In the genomic region with DNA sequence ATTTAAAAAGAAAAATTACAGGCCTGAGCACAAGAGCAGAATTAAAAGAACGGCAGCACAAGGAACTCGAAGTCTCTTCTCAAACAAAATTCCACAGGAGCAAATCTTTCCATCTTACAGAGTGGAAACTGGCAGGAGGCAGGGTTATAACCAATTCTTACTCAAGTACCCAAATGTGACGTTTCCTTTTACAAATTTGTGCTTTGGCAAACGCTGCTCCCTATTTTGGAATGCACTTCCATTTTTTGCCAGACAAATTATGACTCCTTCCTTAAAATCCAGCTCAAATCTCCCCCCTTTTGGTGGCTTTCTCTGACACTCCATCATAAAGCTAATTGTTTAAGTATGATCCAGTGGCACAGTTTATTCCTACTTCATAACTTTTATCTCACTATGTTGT, we compare ENCODE assay signal across 18 cellular contexts. TPM values are rescaled to one million over a fixed set of nuclear protein-coding genes. Genes with fewer than 3 reads are reported as not detected.
DNase-seq lines count a peak whose midpoint lies in the region; ATAC-seq and TF ChIP-seq lines count a peak whose summit lies in the region.
"Had no signal": no experiment of that assay in that cellular context is flagged by ENCODE, and none has a peak within 500 bp of the region (broad histone marks: within the 10 kb centered on the region; RNA-seq: fewer than 3 reads in every experiment).

No MANE protein-coding gene starts in this region.

- H3K4me3 ChIP-seq in GM23248: peak overlapping the region; percentile 0; the same call in 1 of the 2 replicates
- no peak overlapping the region for H3K4me3 ChIP-seq in coronary artery
- no peak overlapping the region for H3K4me3 ChIP-seq in mesenchymal stem cell (ENCODE audit: insufficient read depth in 1 of 2, low read depth in 1 of 2, low read length in 2 of 2)
- no peak overlapping the region for H3K4me3 ChIP-seq in upper lobe of right lung
- H3K4me3 ChIP-seq in trophoblast cell (ENCODE audit: low read depth, low read length): no peak overlapping the region
- no peak overlapping the region for H3K4me3 ChIP-seq in smooth muscle cell
- H3K4me3 ChIP-seq: BLaER1, psoas muscle had no signal

- H3K18ac ChIP-seq in mesenchymal stem cell (ENCODE audit: low read depth in 1 of 2, low read length in 2 of 2) (no peak overlapping the region), trophoblast cell (ENCODE audit: low read length) (no peak overlapping the region)

- H3K9me3 ChIP-seq in GM23248 (ENCODE audit: low read depth) (no peaks in the 10 kb centered on the region), mesenchymal stem cell (ENCODE audit: control insufficient read depth, low read length) (no peaks in the 10 kb centered on the region), upper lobe of right lung (no peaks in the 10 kb centered on the region), trophoblast cell (ENCODE audit: insufficient read depth, low read depth, low read length) (no peaks in the 10 kb centered on the region), smooth muscle cell (replicated peaks; ENCODE audit: low read depth) (no peaks in the 10 kb centered on the region)
- H3K9me3 ChIP-seq: BLaER1, psoas muscle had no signal

- H3K9ac ChIP-seq in GM23248 (peak overlapping the region; percentile 45), mesenchymal stem cell (ENCODE audit: low read length) (peak overlapping the region; percentile 59), trophoblast cell (ENCODE audit: low read length) (no peak overlapping the region), smooth muscle cell (ENCODE audit: low read depth) (no peak overlapping the region)
- H3K9ac ChIP-seq: BLaER1 had no signal

- H4K8ac ChIP-seq in mesenchymal stem cell (ENCODE audit: low read length) (no peak overlapping the region), trophoblast cell (ENCODE audit: low read depth, low read length) (no peak overlapping the region)

- H4K20me1 ChIP-seq in GM23248 (ENCODE audit: insufficient read depth) (peaks cover 5% of the 10 kb centered on the region; the same call in 1 of the 2 replicates), smooth muscle cell (ENCODE audit: low read depth) (peaks cover 94% of the 10 kb centered on the region)

- H3F3A ChIP-seq in GM23248 (ENCODE audit: insufficient read depth) (peaks cover 26% of the 10 kb centered on the region), smooth muscle cell (ENCODE audit: low read depth) (no peaks in the 10 kb centered on the region)

- H3K79me2 ChIP-seq in GM23248 (ENCODE audit: insufficient read depth): peaks cover 83% of the 10 kb centered on the region
- H3K79me2 ChIP-seq in trophoblast cell (ENCODE audit: control insufficient read depth, insufficient read depth, low read length, poor library complexity): no peaks in the 10 kb centered on the region
- H3K79me2 ChIP-seq in smooth muscle cell (ENCODE audit: low read depth): peaks cover 56% of the 10 kb centered on the region

- no peaks in the 10 kb centered on the region for H3K27me3 ChIP-seq in GM23248 (replicated peaks; ENCODE audit: insufficient read depth)
- no peaks in the 10 kb centered on the region for H3K27me3 ChIP-seq in mesenchymal stem cell (ENCODE audit: control insufficient read depth in 1 of 2, insufficient read depth in 1 of 2, low read length in 2 of 2)
- no peaks in the 10 kb centered on the region for H3K27me3 ChIP-seq in upper lobe of right lung
- H3K27me3 ChIP-seq in trophoblast cell (ENCODE audit: insufficient read depth, low read length): no peaks in the 10 kb centered on the region
- no peaks in the 10 kb centered on the region for H3K27me3 ChIP-seq in smooth muscle cell (ENCODE audit: low read depth)
- H3K27me3 ChIP-seq: BLaER1 had no signal

- H2AFZ ChIP-seq in GM23248 (0 out of 2 replicates have a peak overlapping the region, but pooled peaks have one; percentile 4), mesenchymal stem cell (ENCODE audit: low read depth, low read length) (no peak overlapping the region), trophoblast cell (ENCODE audit: insufficient read depth, low read length, poor library complexity) (no peak overlapping the region), smooth muscle cell (ENCODE audit: low read depth) (no peak overlapping the region)

- intact Hi-C loops in upper lobe of right lung (cut with DNase I): no loop called here

- H3K23ac ChIP-seq in mesenchymal stem cell (ENCODE audit: low read length in 2 of 2) (no peak overlapping the region), trophoblast cell (ENCODE audit: low read length) (no peak overlapping the region)

- H2BK12ac ChIP-seq in mesenchymal stem cell (ENCODE audit: low read length in 2 of 2) (no peak overlapping the region), trophoblast cell (ENCODE audit: low read length) (no peak overlapping the region)

- H2BK120ac ChIP-seq in mesenchymal stem cell (ENCODE audit: low read depth, low read length): no peak overlapping the region
- H2BK120ac ChIP-seq in trophoblast cell (ENCODE audit: insufficient read depth, low read length, poor library complexity): no peak overlapping the region

- 4% methylated on average over 4 of the region's 4 CpGs for WGBS in GM23248 (ENCODE audit: low coverage in 1 of 2, low lambda C conversion rate in 2 of 2, missing lambda C conversion rate in 2 of 2), 2 experiments
- WGBS in mesenchymal stem cell: 96% methylated on average over 4 of the region's 4 CpGs
- WGBS in trophoblast cell (ENCODE audit: extremely low coverage, insufficient coverage, insufficient read length): no CpG with 5 or more reads among the region's 4 CpGs
- 90% methylated on average over 4 of the region's 4 CpGs for WGBS in smooth muscle cell (ENCODE audit: low lambda C conversion rate)

- H3K4ac ChIP-seq in mesenchymal stem cell (ENCODE audit: low read depth in 1 of 2, low read length in 2 of 2) (no peak overlapping the region), trophoblast cell (ENCODE audit: low read depth, low read length) (no peak overlapping the region)

- H3K9me2 ChIP-seq in GM23248 (ENCODE audit: insufficient read depth): no peaks in the 10 kb centered on the region

- H2BK5ac ChIP-seq in mesenchymal stem cell (ENCODE audit: low read depth, low read length, poor library complexity, severe bottlenecking): no peak overlapping the region
- no peak overlapping the region for H2BK5ac ChIP-seq in trophoblast cell (ENCODE audit: low read depth, low read length, poor library complexity)

- H3K36me3 ChIP-seq in GM23248 (ENCODE audit: low read depth) (no peaks in the 10 kb centered on the region), mesenchymal stem cell (ENCODE audit: control insufficient read depth in 1 of 2, insufficient read depth in 2 of 2, low read depth in 1 of 2, low read length in 2 of 2) (peaks cover 0 to 8% of the 10 kb centered on the region in 2 experiments), upper lobe of right lung (no peaks in the 10 kb centered on the region), trophoblast cell (ENCODE audit: control insufficient read depth in 1 of 2, insufficient read depth in 2 of 2, low read length in 2 of 2) (no peaks in the 10 kb centered on the region), smooth muscle cell (ENCODE audit: low read depth) (no peaks in the 10 kb centered on the region)

- H3K27ac ChIP-seq in GM23248 (peak overlapping the region; percentile 65), coronary artery (peak overlapping the region; percentile 32 to 50), mesenchymal stem cell (ENCODE audit: low read length, poor library complexity, severe bottlenecking) (no peak overlapping the region), upper lobe of right lung (peak overlapping the region; percentile 38), trophoblast cell (ENCODE audit: low read depth, low read length) (no peak overlapping the region), smooth muscle cell (ENCODE audit: low read depth) (no peak overlapping the region)
- H3K27ac ChIP-seq: BLaER1, psoas muscle had no signal

- H3K79me1 ChIP-seq in mesenchymal stem cell (replicated peaks; ENCODE audit: low read length, poor library complexity, severe bottlenecking): peaks cover 48% of the 10 kb centered on the region
- H3K79me1 ChIP-seq in trophoblast cell (ENCODE audit: low read length): no peaks in the 10 kb centered on the region

- H4K91ac ChIP-seq in mesenchymal stem cell (ENCODE audit: low read length) (no peak overlapping the region), trophoblast cell (ENCODE audit: low read depth, low read length) (no peak overlapping the region)

- DNase-seq in GM23248 (peak; percentile 86), coronary artery (ENCODE audit: low spot score) (no peak), mesenchymal stem cell (no peak), upper lobe of right lung (no peak), trophoblast cell (no peak), smooth muscle cell (lab: John Stamatoyannopoulos, UW; ENCODE audit: unreplicated experiment) (no peak)
- DNase-seq: activated naive CD8-positive, alpha-beta T cell treated with anti-CD3 and anti-CD28 coated beads, Interleukin-2, amount 10 ng/mL, durations not matched to agents 7 days and 5 days; activated T-cell treated with anti-CD3 and anti-CD28 coated beads, Interleukin-2, amount 50 U/mL, for 24 hours; effector memory CD8-positive, alpha-beta T cell; GF-D8; NCI-H187; NCI-H446 treated with DMSO at 0.1 percent for 48 hours; psoas muscle; stimulated activated CD4-positive, alpha-beta T cell treated with anti-CD3 and anti-CD28 coated beads, Interleukin-15, amount 100 ng/mL, for 24 hours; stimulated activated naive CD8-positive, alpha-beta T cell treated with anti-CD3 and anti-CD28 coated beads, Interleukin-15, amount 100 ng/mL, for 72 hours; SW 1271 had no signal

- ATAC-seq in upper lobe of right lung (no peak), HG03520 (IDR thresholded peaks at IDR 0.05; ENCODE audit: unreplicated experiment) (no peak)
- ATAC-seq: effector memory CD8-positive, alpha-beta T cell; psoas muscle; stimulated activated naive CD8-positive, alpha-beta T cell treated with anti-CD3 and anti-CD28 coated beads, Interleukin-15, amount 100 ng/mL, for 72 hours had no signal

- H2AK5ac ChIP-seq in mesenchymal stem cell (ENCODE audit: low read length, severe bottlenecking) (no peak overlapping the region), trophoblast cell (ENCODE audit: low read length) (no peak overlapping the region)

- H3K14ac ChIP-seq in mesenchymal stem cell (ENCODE audit: low read length in 2 of 2): no peak overlapping the region
- H3K14ac ChIP-seq in trophoblast cell (ENCODE audit: low read length): no peak overlapping the region

- no peak overlapping the region for H4K12ac ChIP-seq in trophoblast cell (ENCODE audit: low read depth, low read length)

- in situ Hi-C loops in GM23248 (cut with MboI): no loop called here

- TF ChIP-seq CTCF in coronary artery (IDR thresholded peaks at IDR 0.05): no peak
- no peak for TF ChIP-seq CTCF in upper lobe of right lung (IDR thresholded peaks at IDR 0.05)
- no peak for TF ChIP-seq CTCF in smooth muscle cell (IDR thresholded peaks at IDR 0.05; ENCODE audit: borderline replicate concordance, insufficient read depth, poor library complexity, severe bottlenecking)

- H2BK15ac ChIP-seq in mesenchymal stem cell (ENCODE audit: low read depth, poor library complexity, severe bottlenecking): no peak overlapping the region

- H3K4me1 ChIP-seq in GM23248 (ENCODE audit: insufficient read depth): peaks cover 17% of the 10 kb centered on the region
- H3K4me1 ChIP-seq in mesenchymal stem cell (ENCODE audit: control insufficient read depth, insufficient read depth, low read depth, low read length): no peaks in the 10 kb centered on the region
- H3K4me1 ChIP-seq in upper lobe of right lung: peaks cover 8% of the 10 kb centered on the region
- H3K4me1 ChIP-seq in trophoblast cell (ENCODE audit: control insufficient read depth in 1 of 2, insufficient read depth in 2 of 2, low read length in 2 of 2): no peaks in the 10 kb centered on the region
- H3K4me1 ChIP-seq in smooth muscle cell (ENCODE audit: low read depth): peaks cover 10% of the 10 kb centered on the region
- H3K4me1 ChIP-seq: BLaER1 had no signal

- H3K4me2 ChIP-seq in GM23248 (ENCODE audit: unreplicated experiment) (peak overlapping the region; percentile 27), mesenchymal stem cell (ENCODE audit: low read length, poor library complexity, severe bottlenecking) (no peak overlapping the region), trophoblast cell (ENCODE audit: low read length) (no peak overlapping the region), smooth muscle cell (no peak overlapping the region)
- H3K4me2 ChIP-seq: BLaER1 had no signal

RNA-seq across cellular contexts. Expression of gene ERI3, which starts 7.8 kb away (rescaled TPM):
- 45.5 and 51.2 TPM in 2 replicates for total RNA-seq in GM23248 (2014; rRNA removed; shearing (Covaris generic))
- polyA plus RNA-seq in GM23248 (2016; fragmentation: Nextera tagmentation; extraction: Ambion mirVana): 77.5 and 83.4 TPM in 2 replicates
- polyA plus RNA-seq in mesenchymal stem cell (2013, experiment 1 of 2): 40.9 TPM
- 42.1 TPM for polyA plus RNA-seq in mesenchymal stem cell (2013, experiment 2 of 2)
- 41.7 TPM for total RNA-seq in upper lobe of right lung
- 32.7 and 33.3 TPM in 2 replicates for polyA plus RNA-seq in trophoblast cell (2013)
- total RNA-seq in smooth muscle cell: 55.4 and 91.2 TPM in 2 replicates
- 98.2 and 112 TPM in 2 replicates for polyA plus RNA-seq in smooth muscle cell

RNA-seq across cellular contexts. Expression of gene RNF220, which starts 57.8 kb away (rescaled TPM):
- 90.8 and 123 TPM in 2 replicates for total RNA-seq in GM23248 (2014; rRNA removed; shearing (Covaris generic))
- polyA plus RNA-seq in GM23248 (2016; fragmentation: Nextera tagmentation; extraction: Ambion mirVana) (47.2 and 47.4 TPM in 2 replicates), smooth muscle cell (71.1 and 82.4 TPM in 2 replicates)
- 54.2 TPM for polyA plus RNA-seq in mesenchymal stem cell (2013, experiment 1 of 2)
- 50.2 TPM for polyA plus RNA-seq in mesenchymal stem cell (2013, experiment 2 of 2)
- total RNA-seq in upper lobe of right lung (72.6 TPM), smooth muscle cell (37.8 and 65.8 TPM in 2 replicates)
- 44.6 and 48.5 TPM in 2 replicates for polyA plus RNA-seq in trophoblast cell (2013)

Comparison
In these comparisons a context has a peak if more than half of its experiments do, and no peak if none do; other contexts are left out.
1. H3K27ac ChIP-seq: peak in GM23248 (single experiment), coronary artery (2 of 2) and upper lobe of right lung (single experiment); none in mesenchymal stem cell (single experiment), trophoblast cell (single experiment) and smooth muscle cell (single experiment).
2. H3K9ac ChIP-seq: peak in GM23248 (single experiment) and mesenchymal stem cell (single experiment); none in trophoblast cell (single experiment) and smooth muscle cell (single experiment).